In genomic region chr16:89247734-89248075, GRCh38 we compare ENCODE assay signal across 9 cellular contexts. TPM values are rescaled to one million over a fixed set of nuclear protein-coding genes. Genes with fewer than 3 reads are reported as not detected.
DNase-seq lines count a peak whose midpoint lies in the region; ATAC-seq, FAIRE-seq and TF ChIP-seq lines count a peak whose summit lies in the region.
"Not testable (repeated sequence)": the region's sequence is repeated elsewhere in the genome, so short reads cannot be mapped to it uniquely, and the experiment has no call there.
"Had no signal": no experiment of that assay in that cellular context is flagged by ENCODE, and none has a peak within 500 bp of the region (broad histone marks: within the 10 kb centered on the region; RNA-seq: fewer than 3 reads in every experiment).

No MANE protein-coding gene starts in this region.

- TF ChIP-seq CTCF in GM12865 (IDR thresholded peaks at IDR 0.05; ENCODE audit: insufficient read depth, low read depth, low read length, missing control alignments); K562 (IDR thresholded peaks at IDR 0.05 in 2 of 3, conservative IDR thresholded peaks at IDR 0.05 in 1 of 3; ENCODE audit: insufficient read depth in 2 of 3, low read depth in 1 of 3, low read length in 3 of 3); liver (IDR thresholded peaks at IDR 0.05; ENCODE audit: low read depth, low read length, missing input control); psoas muscle (IDR thresholded peaks at IDR 0.05); upper lobe of left lung (IDR thresholded peaks at IDR 0.05): not testable (repeated sequence)

- peak overlapping the region; percentile 89 for H2AFZ ChIP-seq in K562 (ENCODE audit: low read depth, low read length)

- CTCF ChIA-PET in K562 (lab: Yijun Ruan, JAX; ENCODE audit: low intra/inter-chr PET ratio), result not testable (repeated sequence)

- not testable (repeated sequence) for H3K9me1 ChIP-seq in K562 (ENCODE audit: control insufficient read depth, insufficient read depth, low read length)

- H3K4me2 ChIP-seq in K562 (ENCODE audit: insufficient read depth, low read length), result peak overlapping the region; percentile 72

- not testable (repeated sequence) for DNase-seq in GM12865 (ENCODE audit: low read depth); T-helper 2 cell treated with Interferon-gamma antibody and Interleukin-4, amounts not matched to agents 5 μg/mL and 100 μg/mL, for 36 hours (ENCODE audit: low spot score); K562 (ENCODE audit: extremely low read depth in 1 of 4, low spot score in 3 of 4); psoas muscle; upper lobe of left lung
- peak; percentile 7 for DNase-seq in fibroblast of peridontal ligament (ENCODE audit: extremely low read depth)

- not testable (repeated sequence) for H3K9me3 Mint-ChIP-seq in T-helper 2 cell treated with Interferon-gamma antibody and Interleukin-4, amounts not matched to agents 5 μg/mL and 100 μg/mL, for 36 hours

- peak overlapping the region; percentile 4 for H3K4me3 ChIP-seq in GM12865 (ENCODE audit: low read depth, low read length)
- H3K4me3 ChIP-seq in K562, result peak overlapping the region; percentile 56
- peak overlapping the region in 2 of 3 donors; percentile 43 to 69 for H3K4me3 ChIP-seq in liver (ENCODE audit: low read depth in 1 of 3, low read length in 3 of 3)
- peak overlapping the region; percentile 63 for H3K4me3 ChIP-seq in psoas muscle
- peak overlapping the region in 3 of 4 donors; percentile 57 to 63 (median 62) for H3K4me3 ChIP-seq in upper lobe of left lung

- intact Hi-C loops in K562 (cut with micrococcal nuclease) (loop anchor here (2.0 kb wide), 1 partner anchor 41 kb away; no protein-coding TSS in a partner anchor), psoas muscle (cut with DNase I) (loop anchor here in 1 of 2 donors (5.0 kb wide), 1 partner anchor 245 kb away; the partner anchor contains the start of gene ANKRD11)

- peak; percentile 78 for FAIRE-seq in K562 (lab: Jason Lieb, UNC)

- in situ Hi-C loops in K562 (cut with MboI), result not testable (repeated sequence)

- 5% methylated on average over 8 of the region's 45 CpGs for WGBS in K562 (ENCODE audit: insufficient coverage, low coverage, missing lambda C conversion rate)
- 3% methylated on average over 45 of the region's 45 CpGs for WGBS in liver
- 1 to 3% (median 2%) methylated on average over 36 to 45 of the region's 45 CpGs for WGBS in psoas muscle, 3 donors
- 9 to 11% methylated on average over 3 to 10 of the region's 45 CpGs for WGBS in upper lobe of left lung, 2 donors

- not testable (repeated sequence) for TF ChIP-seq RAD21 in K562 (CRISPR knock-in tag; conservative IDR thresholded peaks at IDR 0.05 in 1 of 2, IDR thresholded peaks at IDR 0.05 in 1 of 2); liver (IDR thresholded peaks at IDR 0.05)

- TF ChIP-seq EP300 in K562 (IDR thresholded peaks at IDR 0.05; ENCODE audit: low read length); upper lobe of left lung (IDR thresholded peaks at IDR 0.05): not testable (repeated sequence)

- H3K27me3 Mint-ChIP-seq in T-helper 2 cell treated with Interferon-gamma antibody and Interleukin-4, amounts not matched to agents 5 μg/mL and 100 μg/mL, for 36 hours (ENCODE audit: low read depth), result not testable (repeated sequence)

- not testable (repeated sequence) for TF ChIP-seq POLR2A in K562 (conservative IDR thresholded peaks at IDR 0.05); upper lobe of left lung (IDR thresholded peaks at IDR 0.05)

- H3K4me1 ChIP-seq in K562 (replicated peaks in 1 of 2; ENCODE audit: control insufficient read depth in 2 of 2, insufficient read depth in 2 of 2, low read length in 2 of 2) (peaks cover 0 to 29% of the 10 kb centered on the region in 2 experiments; a peak in 3 of 5 replicates), upper lobe of left lung (peaks cover 9 to 34% (median 19%) of the 10 kb centered on the region in 4 donors)
- H3K4me1 ChIP-seq in liver (ENCODE audit: control insufficient read depth in 4 of 4, insufficient read depth in 4 of 4, low read length in 3 of 4); psoas muscle: not testable (repeated sequence)

- H3K4me3 Mint-ChIP-seq in T-helper 2 cell treated with Interferon-gamma antibody and Interleukin-4, amounts not matched to agents 5 μg/mL and 100 μg/mL, for 36 hours, result peak overlapping the region; percentile 56

- not testable (repeated sequence) for H3K27ac Mint-ChIP-seq in T-helper 2 cell treated with Interferon-gamma antibody and Interleukin-4, amounts not matched to agents 5 μg/mL and 100 μg/mL, for 36 hours

- not testable (repeated sequence) for H3K79me2 ChIP-seq in K562 (ENCODE audit: control insufficient read depth, insufficient read depth, low read length)

- peak overlapping the region; percentile 46; the same call in 1 of the 3 replicates for H3K27ac ChIP-seq in K562 (ENCODE audit: extremely low read depth, low read depth, low read length)
- not testable (repeated sequence) for H3K27ac ChIP-seq in liver (ENCODE audit: low read depth in 1 of 2, low read length in 2 of 2); psoas muscle
- H3K27ac ChIP-seq in upper lobe of left lung, result peak overlapping the region in 1 of 4 donors; percentile 84

- peak; percentile 38 for ATAC-seq in HG03432 (IDR thresholded peaks at IDR 0.05; ENCODE audit: unreplicated experiment)
- peak; percentile 57 for ATAC-seq in K562
- peak in 2 of 4 donors; percentile 41 to 48 for ATAC-seq in psoas muscle
- peak in 1 of 2 donors; percentile 44 for ATAC-seq in upper lobe of left lung (ENCODE audit: low FRiP score in 2 of 2)

- H3K4me1 Mint-ChIP-seq in T-helper 2 cell treated with Interferon-gamma antibody and Interleukin-4, amounts not matched to agents 5 μg/mL and 100 μg/mL, for 36 hours (ENCODE audit: low read depth), result not testable (repeated sequence)

- H3K9ac ChIP-seq in K562 (ENCODE audit: insufficient read depth in 1 of 2, low read depth in 2 of 2, low read length in 2 of 2), result peak overlapping the region; percentile 41 to 88; a peak in 3 of 4 replicates
- not testable (repeated sequence) for H3K9ac ChIP-seq in liver (ENCODE audit: low read depth in 1 of 2, low read length in 2 of 2)

- H3K27me3 ChIP-seq in K562 (ENCODE audit: control insufficient read depth in 2 of 2, insufficient read depth in 2 of 2, low read length in 2 of 2); liver (ENCODE audit: control insufficient read depth in 4 of 4, insufficient read depth in 4 of 4, low read length in 3 of 4); psoas muscle (ENCODE audit: insufficient read depth in 3 of 3, low read length in 2 of 3); upper lobe of left lung: not testable (repeated sequence)

- H4K20me1 ChIP-seq in K562 (replicated peaks; ENCODE audit: control insufficient read depth, insufficient read depth, low read length), result not testable (repeated sequence)

- POLR2A ChIA-PET in K562 (lab: Yijun Ruan, JAX), result interaction anchor here (0.6 to 1.3 kb wide), 3 partner anchors 19 to 410 kb away, joined by 3 to 5 read pairs (median 3); no protein-coding TSS in a partner anchor

- not testable (repeated sequence) for H3K9me3 ChIP-seq in K562 (replicated peaks; ENCODE audit: control insufficient read depth, insufficient read depth, low read depth, low read length); liver (ENCODE audit: control insufficient read depth in 4 of 4, low read length in 3 of 4); psoas muscle; upper lobe of left lung

- H3K36me3 Mint-ChIP-seq in T-helper 2 cell treated with Interferon-gamma antibody and Interleukin-4, amounts not matched to agents 5 μg/mL and 100 μg/mL, for 36 hours (ENCODE audit: low read depth), result not testable (repeated sequence)

- H3K36me3 ChIP-seq in K562 (ENCODE audit: control insufficient read depth, insufficient read depth, low read length); liver (ENCODE audit: control insufficient read depth in 4 of 4, insufficient read depth in 3 of 4, low read depth in 1 of 4, low read length in 3 of 4); psoas muscle (ENCODE audit: insufficient read depth in 1 of 2, low read depth in 1 of 2); upper lobe of left lung: not testable (repeated sequence)

- not testable (repeated sequence) for BruUV-seq in K562 (replicated peaks; lab: Mats Ljungman, UMichigan)

RNA-seq across cellular contexts. Expression of gene ZNF778, which starts 30.2 kb away (rescaled TPM):
- 47.1 and 61.9 TPM in 2 replicates for total RNA-seq in K562 (2011; cell fraction: chromatin; rRNA removed; ENCODE audit: low replicate concordance)
- 22.5 and 24.7 TPM in 2 replicates for total RNA-seq in K562 (2011; cell fraction: nucleolus; rRNA removed)
- 21.5 and 25.0 TPM in 2 replicates for total RNA-seq in K562 (2011; cell fraction: nucleoplasm; rRNA removed)
- total RNA-seq in K562 (2014; rRNA removed) (18.3 and 26.8 TPM in 2 replicates), K562 (2014; rRNA removed; fragmentation: Illumina TruSeq; extraction: Trizol) (7.4 and 8.2 TPM in 2 replicates), K562 (2015; rRNA removed; fragmentation: Illumina TruSeq; extraction: Trizol) (6.4 and 7.5 TPM in 2 replicates), K562 (2021) (12.4 and 14.3 TPM in 2 replicates), liver (1 to 10 TPM; 6.6 to 9.2 TPM), psoas muscle (10 to 100 TPM; 10.2 to 15.3 (median 12.4) TPM), upper lobe of left lung (10 to 100 TPM; 12.3 to 50.1 (median 17.7) TPM)
- polyA plus RNA-seq in K562 (2011; rRNA removed) (6.9 and 9.7 TPM in 2 replicates), K562 (2014; fragmentation: Illumina TruSeq; extraction: Trizol) (7.4 and 7.5 TPM in 2 replicates), K562 (2014; fragmentation: Nextera tagmentation; extraction: Ambion mirVana) (under 1 TPM; 0.70 to 0.80 TPM), K562 (2014; rRNA removed) (33.9 and 60.6 TPM in 2 replicates), liver (1 to 10 TPM in 1 of 2 donors, under 1 TPM in 1; 0.75 to 1.8 TPM), psoas muscle (1 to 10 TPM; 2.2 to 9.0 (median 4.6) TPM)
- polyA plus RNA-seq in K562 (2011; cell fraction: cytosol; rRNA removed), result 5.1 and 5.2 TPM in 2 replicates
- 12.6 and 18.5 TPM in 2 replicates for polyA plus RNA-seq in K562 (2011; cell fraction: nucleus; rRNA removed)
- 6.3 and 7.9 TPM in 2 replicates for polyA plus RNA-seq in K562 (2012)
- 16.9 and 19.1 TPM in 2 replicates for polyA minus RNA-seq in K562 (2011; rRNA and poly(A)+ RNA removed)
- polyA minus RNA-seq in K562 (2011; cell fraction: cytosol; rRNA and poly(A)+ RNA removed), result 7.0 and 9.8 TPM in 2 replicates
- polyA minus RNA-seq in K562 (2011; cell fraction: nucleus; rRNA and poly(A)+ RNA removed), result 9.3 and 12.1 TPM in 2 replicates

RNA-seq across cellular contexts. Expression of gene SLC22A31, which starts 47.4 kb away (rescaled TPM):
- total RNA-seq in K562 (2011; cell fraction: chromatin; rRNA removed; ENCODE audit: low replicate concordance), result 1.7 and 10.2 TPM in 2 replicates
- 8.4 and 9.0 TPM in 2 replicates for total RNA-seq in K562 (2011; cell fraction: nucleolus; rRNA removed)
- total RNA-seq in K562 (2011; cell fraction: nucleoplasm; rRNA removed), result 3.0 and 3.2 TPM in 2 replicates
- total RNA-seq in K562 (2014; rRNA removed) (0.54 and 0.86 TPM in 2 replicates), K562 (2014; rRNA removed; fragmentation: Illumina TruSeq; extraction: Trizol) (not detected in 2 replicates), K562 (2015; rRNA removed; fragmentation: Illumina TruSeq; extraction: Trizol) (0.15 and 0.29 TPM in 2 replicates), K562 (2021) (1.1 and 1.3 TPM in 2 replicates), liver (under 1 TPM in 1 of 2 donors, not detected in 1; 0.50 TPM), psoas muscle (not detected), upper lobe of left lung (100 to 1,000 TPM in 4 of 6 donors, 10 to 100 TPM in 2; 71.0 to 320 (median 174) TPM)
- polyA plus RNA-seq in K562 (2011; rRNA removed) (0.39 and 1.9 TPM in 2 replicates), K562 (2014; fragmentation: Illumina TruSeq; extraction: Trizol) (0.36 and 0.47 TPM in 2 replicates), K562 (2014; fragmentation: Nextera tagmentation; extraction: Ambion mirVana) (not detected), K562 (2014; rRNA removed) (2.2 and 2.4 TPM in 2 replicates), liver (under 1 TPM; 0.15 to 0.48 TPM), psoas muscle (under 1 TPM in 1 of 3 donors, not detected in 2; 0.03 TPM)
- 0.94 and 0.97 TPM in 2 replicates for polyA plus RNA-seq in K562 (2011; cell fraction: cytosol; rRNA removed)
- polyA plus RNA-seq in K562 (2011; cell fraction: nucleus; rRNA removed), result 21.9 and 26.1 TPM in 2 replicates
- 0.74 and 1.7 TPM in 2 replicates for polyA plus RNA-seq in K562 (2012)
- polyA minus RNA-seq in K562 (2011; rRNA and poly(A)+ RNA removed), result not detected in 2 replicates
- 0.76 TPM in 1 of 2 replicates, not detected in the other for polyA minus RNA-seq in K562 (2011; cell fraction: cytosol; rRNA and poly(A)+ RNA removed)
- 1.9 and 3.9 TPM in 2 replicates for polyA minus RNA-seq in K562 (2011; cell fraction: nucleus; rRNA and poly(A)+ RNA removed)
- total RNA-seq: NCI-H460 had no signal

Comparison
In these comparisons a context has a peak if more than half of its experiments do, and no peak if none do; other contexts are left out.
1. H3K4me3 ChIP-seq: peak in every context shown above with its lines; median percentile 63 in psoas muscle; 62 in upper lobe of left lung; 56 in K562; 56 in liver; 4 in GM12865.
2. RNA of gene SLC22A31, which starts 47.4 kb away (total RNA-seq): 71.0 to 320 TPM in upper lobe of left lung; 0.15 to 10.2 TPM in K562, 0.50 TPM in liver and not detected in psoas muscle; every median in the first group is over 4 times any median in the second.